ENCODE assay signal across 10 cellular contexts in the genomic region with DNA sequence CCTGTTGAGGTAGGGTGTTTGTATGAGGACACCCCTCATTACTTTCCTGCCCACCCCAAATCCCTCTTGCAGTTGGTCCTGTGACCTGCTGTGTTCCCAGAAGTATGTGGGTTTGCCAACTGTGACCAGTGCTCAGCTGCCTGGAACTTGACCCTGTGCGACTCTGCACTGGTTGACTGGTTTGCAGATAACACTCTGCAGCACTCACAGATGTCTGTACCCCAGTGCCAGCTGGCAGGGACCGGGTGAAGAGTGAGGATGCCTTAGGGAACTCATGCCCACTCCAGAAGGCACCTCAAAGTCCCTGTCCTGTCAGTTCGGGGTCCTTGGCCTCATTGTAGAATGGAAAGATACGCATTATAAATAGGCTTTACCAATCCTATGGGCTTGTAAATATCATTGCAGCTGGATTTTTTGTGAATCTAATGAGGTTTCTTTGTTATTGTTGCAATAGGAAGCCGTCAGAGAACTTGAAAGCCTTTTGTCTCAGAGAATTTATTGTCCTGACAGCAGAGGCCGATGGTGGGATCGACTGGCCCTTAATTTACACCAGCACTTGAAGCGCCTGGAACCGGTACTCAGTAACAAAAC. TPM values are rescaled to one million over a fixed set of nuclear protein-coding genes. Genes with fewer than 3 reads are reported as not detected.
DNase-seq lines count a peak whose midpoint lies in the region; ATAC-seq and TF ChIP-seq lines count a peak whose summit lies in the region.
"Had no signal": no experiment of that assay in that cellular context is flagged by ENCODE, and none has a peak within 500 bp of the region (broad histone marks: within the 10 kb centered on the region; RNA-seq: fewer than 3 reads in every experiment).

No MANE protein-coding gene starts in this region.

- H3K9me2 ChIP-seq in hepatocyte (replicated peaks; ENCODE audit: insufficient read depth): no peaks in the 10 kb centered on the region

- peak overlapping the region; percentile 30 for H3K4me3 ChIP-seq in BLaER1
- H3K4me3 ChIP-seq in adipocyte (ENCODE audit: low read length): no peak overlapping the region
- no peak overlapping the region for H3K4me3 ChIP-seq in hepatocyte
- H3K4me3 ChIP-seq in spleen: no peak overlapping the region

- WGBS in hepatocyte (ENCODE audit: low lambda C conversion rate, missing lambda C conversion rate): 80% methylated on average over 9 of the region's 9 CpGs
- 83 to 88% (median 85%) methylated on average over 9 of the region's 9 CpGs for WGBS in spleen, 5 donors

- H3K4me2 ChIP-seq in BLaER1: peak overlapping the region; percentile 86
- no peak overlapping the region for H3K4me2 ChIP-seq in hepatocyte

- H3K9ac ChIP-seq in BLaER1 (peak overlapping the region; percentile 79), adipocyte (ENCODE audit: low read length) (no peak overlapping the region)

- H3K79me2 ChIP-seq in hepatocyte: no peaks in the 10 kb centered on the region

- TF ChIP-seq CTCF in hepatocyte (IDR thresholded peaks at IDR 0.05; ENCODE audit: poor library complexity) (no peak), spleen (IDR thresholded peaks at IDR 0.05 in 8 of 11, conservative IDR thresholded peaks at IDR 0.05 in 3 of 11) (no peak)

- H4K20me1 ChIP-seq in BLaER1 (no peaks in the 10 kb centered on the region), hepatocyte (ENCODE audit: insufficient read depth, poor library complexity, severe bottlenecking) (no peaks in the 10 kb centered on the region)

- H3K9me3 ChIP-seq in BLaER1 (no peaks in the 10 kb centered on the region), adipocyte (ENCODE audit: control insufficient read depth, low read length) (no peaks in the 10 kb centered on the region), hepatocyte (ENCODE audit: low read depth) (no peaks in the 10 kb centered on the region), spleen (no peaks in the 10 kb centered on the region)

- DNase-seq in adipocyte (ENCODE audit: low read depth) (peak; percentile 27), hepatocyte (ENCODE audit: low spot score) (no peak), nucleus accumbens (lab: John Stamatoyannopoulos, UW) (peak in 51 of 56 donors; percentile 17 to 80 (median 59)), NCI-H524 (lab: John Stamatoyannopoulos, UW) (no peak), NCI-H82 (lab: John Stamatoyannopoulos, UW) (no peak), spleen (no peak)
- DNase-seq: NCI-H1417; stimulated activated CD4-positive, alpha-beta T cell treated with anti-CD3 and anti-CD28 coated beads, Interleukin-12 subunit alpha, Interleukin-12 subunit beta, amount 100 ng/mL, for 4 hours had no signal

- H3K27me3 ChIP-seq in BLaER1 (no peaks in the 10 kb centered on the region), adipocyte (replicated peaks; ENCODE audit: control insufficient read depth, insufficient read depth, low read length) (no peaks in the 10 kb centered on the region), hepatocyte (no peaks in the 10 kb centered on the region), spleen (replicated peaks in 1 of 7) (no peaks in the 10 kb centered on the region)

- H3K4me1 ChIP-seq in BLaER1 (peaks cover 78% of the 10 kb centered on the region), adipocyte (ENCODE audit: control insufficient read depth, insufficient read depth, low read length) (peaks cover 20% of the 10 kb centered on the region), hepatocyte (ENCODE audit: insufficient read depth) (peaks cover 5% of the 10 kb centered on the region), spleen (no peaks in the 10 kb centered on the region)

- H2AFZ ChIP-seq in hepatocyte: no peak overlapping the region

- H3K27ac ChIP-seq in BLaER1 (peak overlapping the region; percentile 92), hepatocyte (peak overlapping the region; percentile 7), spleen (no peak overlapping the region)

- TF ChIP-seq POLR2A in spleen (IDR thresholded peaks at IDR 0.05): no peak

- peaks cover 48% of the 10 kb centered on the region for H3K36me3 ChIP-seq in BLaER1
- H3K36me3 ChIP-seq in adipocyte (ENCODE audit: control insufficient read depth, insufficient read depth, low read length, severe bottlenecking): peaks cover 84% of the 10 kb centered on the region
- H3K36me3 ChIP-seq in hepatocyte (replicated peaks; ENCODE audit: insufficient read depth, low read depth): no peaks in the 10 kb centered on the region
- H3K36me3 ChIP-seq in spleen: peaks cover 0 to 100% (median 83%) of the 10 kb centered on the region in 6 donors

- no peak for ATAC-seq in GM21423 (IDR thresholded peaks at IDR 0.05; ENCODE audit: unreplicated experiment)

- intact Hi-C loops in spleen (cut with DNase I; ENCODE audit: low total_unique reads): no loop called here

RNA-seq across cellular contexts. Expression of gene FAN1, which starts 18.2 kb away (rescaled TPM):
- 18.5 and 19.2 TPM in 2 replicates for total RNA-seq in hepatocyte
- 8.3 and 10.4 TPM in 2 replicates for polyA plus RNA-seq in hepatocyte
- total RNA-seq in spleen: 10 to 100 TPM in 6 of 7 donors, 1 to 10 TPM in 1; 7.6 to 22.1 (median 12.7) TPM
- polyA plus RNA-seq in spleen: 10 to 100 TPM in 1 of 3 donors, 1 to 10 TPM in 2; 6.5 to 13.3 (median 8.9) TPM

Comparison
In these comparisons a context has a peak if more than half of its experiments do, and no peak if none do; other contexts are left out.
1. H3K27ac ChIP-seq: peak in BLaER1 (single experiment) and hepatocyte (single experiment); none in spleen (0 of 8).
2. DNase-seq: peak in adipocyte (single experiment) and nucleus accumbens (51 of 56); none in hepatocyte (single experiment), NCI-H524 (0 of 2), NCI-H82 (single experiment) and spleen (single experiment).